16 cellular contexts compared by ENCODE assay signal in the genomic region with DNA sequence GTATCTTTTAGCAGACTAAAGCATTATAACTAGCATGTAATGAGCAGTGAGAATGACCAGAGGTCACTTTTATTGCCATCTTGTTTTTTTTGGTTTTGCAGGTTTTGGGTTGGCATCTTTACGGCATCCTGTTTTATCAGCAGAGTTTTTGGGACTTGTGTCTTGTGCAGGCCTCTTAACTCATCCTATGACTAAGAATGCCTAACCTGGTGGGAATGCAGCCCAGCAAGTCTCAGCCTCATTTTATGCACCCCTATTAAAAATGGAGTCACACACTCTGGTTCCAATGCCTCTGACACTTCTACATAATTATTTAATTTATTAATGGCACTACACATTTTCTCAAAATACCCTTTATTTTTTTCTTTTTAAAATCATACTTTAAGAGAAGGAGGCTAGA.
DNase-seq lines count a peak whose midpoint lies in the region; ATAC-seq, FAIRE-seq and TF ChIP-seq lines count a peak whose summit lies in the region.
"Had no signal": no experiment of that assay in that cellular context is flagged by ENCODE, and none has a peak within 500 bp of the region (broad histone marks: within the 10 kb centered on the region; RNA-seq: fewer than 3 reads in every experiment).

No MANE protein-coding gene starts in this region.

- H3K9me1 ChIP-seq in keratinocyte (ENCODE audit: control insufficient read depth, extremely low read depth, insufficient read depth, low read length) = no peaks in the 10 kb centered on the region

- H3K9me2 ChIP-seq in PC-3 (replicated peaks; ENCODE audit: low read length) = no peaks in the 10 kb centered on the region

- no peaks in the 10 kb centered on the region; the same call in 1 of the 2 replicates for H3K36me3 ChIP-seq in PC-3 (ENCODE audit: low read depth, low read length)
- no peaks in the 10 kb centered on the region for H3K36me3 ChIP-seq in bronchial epithelial cell (ENCODE audit: control insufficient read depth, insufficient read depth, low read length)
- no peaks in the 10 kb centered on the region for H3K36me3 ChIP-seq in keratinocyte (ENCODE audit: control insufficient read depth in 2 of 2, extremely low read depth in 1 of 2, insufficient read depth in 2 of 2, low read length in 2 of 2)

- H3K4me3 ChIP-seq in PC-3 (ENCODE audit: low read length) (no peak overlapping the region), bronchial epithelial cell (ENCODE audit: low read depth, low read length) (no peak overlapping the region), keratinocyte (ENCODE audit: control insufficient read depth in 2 of 3, extremely low read depth in 1 of 3, insufficient read depth in 2 of 3, low read depth in 1 of 3, low read length in 3 of 3) (no peak overlapping the region)
- H3K4me3 ChIP-seq: GM23248 had no signal

- peak; percentile 7 for DNase-seq in EL
- peak; percentile 77 for DNase-seq in PC-3
- DNase-seq in bronchial epithelial cell (ENCODE audit: low read depth) = peak; percentile 76
- peak; percentile 23 for DNase-seq in keratinocyte (ENCODE audit: low read depth, low spot score)
- DNase-seq in AG08396 (ENCODE audit: low spot score) = no peak
- no peak for DNase-seq in activated CD8-positive, alpha-beta memory T cell treated with anti-CD3 and anti-CD28 coated beads, Interleukin-2, amount 50 U/mL, for 4 hours
- no peak for DNase-seq in DMS79 treated with DMSO at 0.1 percent for 48 hours (lab: John Stamatoyannopoulos, UW)
- DNase-seq: ACHN; C1 segment of cervical spinal cord; Calu3; CD4-positive, alpha-beta T cell; DMS79; GM23248 had no signal

- no TSS peak for BruUV-seq in PC-3 (replicated peaks; lab: Mats Ljungman, UMichigan)

- intact Hi-C loops in PC-3 (cut with micrococcal nuclease) = no loop called here

- H3F3A ChIP-seq in PC-3 (ENCODE audit: low read length, unreplicated experiment) = no peaks in the 10 kb centered on the region

- H3K27me3 ChIP-seq in PC-3 (ENCODE audit: low read length) = no peaks in the 10 kb centered on the region
- no peaks in the 10 kb centered on the region for H3K27me3 ChIP-seq in bronchial epithelial cell (ENCODE audit: control insufficient read depth, insufficient read depth, low read length)
- no peaks in the 10 kb centered on the region for H3K27me3 ChIP-seq in keratinocyte (ENCODE audit: control insufficient read depth, extremely low read depth, insufficient read depth, low read length)

- CTCF ChIA-PET in PC-3 (lab: Charles Lee) = no interaction called here

- dilution Hi-C loops in keratinocyte (cut with MboI; ENCODE audit: extremely low pct_ligation_motif_present, low sequenced_read_pairs) = no loop called here

- H3K27ac ChIP-seq in PC-3 (ENCODE audit: low read length) (0 out of 2 replicates have a peak overlapping the region, but pooled peaks have one; percentile 6), keratinocyte (ENCODE audit: control insufficient read depth, insufficient read depth, low read length) (no peak overlapping the region)
- H3K27ac ChIP-seq: GM23248, HL-60 had no signal

- H2AFZ ChIP-seq in PC-3 (ENCODE audit: low read length) = 0 out of 2 replicates have a peak overlapping the region, but pooled peaks have one; percentile 5
- peak overlapping the region; percentile 12 for H2AFZ ChIP-seq in keratinocyte (ENCODE audit: control insufficient read depth, low read length)
- H2AFZ ChIP-seq: GM23248 had no signal

- H3K4me1 ChIP-seq in PC-3 (ENCODE audit: insufficient read depth, low read length) (peaks cover 27% of the 10 kb centered on the region), keratinocyte (ENCODE audit: control insufficient read depth, extremely low read depth, insufficient read depth, low read length) (no peaks in the 10 kb centered on the region)

- H3K9me3 ChIP-seq in PC-3 (ENCODE audit: low read length) = peaks cover 5% of the 10 kb centered on the region; the same call in 1 of the 2 replicates
- peaks cover 2% of the 10 kb centered on the region for H3K9me3 ChIP-seq in keratinocyte (ENCODE audit: control insufficient read depth, low read depth, low read length)

- ATAC-seq in PC-3 = peak; percentile 80
- ATAC-seq: HCT116 had no signal

- FAIRE-seq in bronchial epithelial cell (lab: Jason Lieb, UNC) (no peak), keratinocyte (lab: Jason Lieb, UNC) (peak; percentile 52)
- FAIRE-seq: H54 had no signal

- TF ChIP-seq CTCF in PC-3 (conservative IDR thresholded peaks at IDR 0.05; ENCODE audit: low read depth, low read length) (no peak), bronchial epithelial cell (IDR thresholded peaks at IDR 0.05; ENCODE audit: insufficient read depth, low read length, severe bottlenecking) (no peak), keratinocyte (optimal IDR thresholded peaks at IDR 0.05 in 1 of 3, IDR thresholded peaks at IDR 0.05 in 1 of 3, conservative IDR thresholded peaks at IDR 0.05 in 1 of 3; ENCODE audit: extremely low read depth in 1 of 3, insufficient read depth in 2 of 3, low read length in 3 of 3) (no peak)

- H4K20me1 ChIP-seq in PC-3 (ENCODE audit: low read length) = no peaks in the 10 kb centered on the region
- H4K20me1 ChIP-seq in keratinocyte (ENCODE audit: control insufficient read depth, extremely low read depth, insufficient read depth, low read length) = no peaks in the 10 kb centered on the region

- H3K4me2 ChIP-seq in PC-3 (ENCODE audit: low read length) (0 out of 2 replicates have a peak overlapping the region, but pooled peaks have one; percentile 14), keratinocyte (ENCODE audit: control insufficient read depth, extremely low read depth, insufficient read depth, low read depth, low read length) (no peak overlapping the region)

- H3K79me2 ChIP-seq in PC-3 (ENCODE audit: low read length) (no peaks in the 10 kb centered on the region), keratinocyte (ENCODE audit: control insufficient read depth, insufficient read depth, low read length) (no peaks in the 10 kb centered on the region)

- H3K9ac ChIP-seq in PC-3 (ENCODE audit: low read length) (no peak overlapping the region), keratinocyte (ENCODE audit: control insufficient read depth, extremely low read depth, insufficient read depth, low read length) (no peak overlapping the region)
- H3K9ac ChIP-seq: GM23248 had no signal

- POLR2A ChIA-PET in PC-3 (lab: Charles Lee; ENCODE audit: unreplicated experiment) = no interaction called here

Comparison
In these comparisons a context has a peak if more than half of its experiments do, and no peak if none do; other contexts are left out.
1. DNase-seq: peak in EL (single experiment), PC-3 (single experiment), bronchial epithelial cell (single experiment) and keratinocyte (single experiment); none in AG08396 (single experiment), activated CD8-positive, alpha-beta memory T cell treated with anti-CD3 and anti-CD28 coated beads, Interleukin-2, amount 50 U/mL, for 4 hours (single experiment) and DMS79 treated with DMSO at 0.1 percent for 48 hours (single experiment).